Comparison of ENCODE assay signal across 1 cellular context in genomic region chr10:13099666-13100348, GRCh38.
TF ChIP-seq lines count a peak whose summit lies in the region.

TSS of gene OPTN (plus strand) at chr10:13100163. CDS start at chr10:13109123, 8,960 bp downstream.

TF ChIP-seq in HepG2, 621 proteins besides CTCF, POLR2A, EP300 and RAD21 (continued from another document and continues in another):
- TF ChIP-seq ETV6 (CRISPR knock-in tag; conservative IDR thresholded peaks at IDR 0.05) (no peak), KLF6 (CRISPR knock-in tag; IDR thresholded peaks at IDR 0.05) (no peak), SMAD1 (CRISPR knock-in tag; IDR thresholded peaks at IDR 0.05; ENCODE audit: borderline replicate concordance, low read depth) (no peak), PATZ1 (CRISPR knock-in tag; IDR thresholded peaks at IDR 0.05) (peak; percentile 60), SAFB2 (CRISPR knock-in tag; IDR thresholded peaks at IDR 0.05; ENCODE audit: borderline replicate concordance, low read depth) (peak; percentile 70; the same call in 1 of the 2 replicates), SRY (CRISPR knock-in tag; IDR thresholded peaks at IDR 0.05) (0 out of 2 replicates have a peak, but pooled peaks have one; percentile 58), ZMAT3 (CRISPR knock-in tag; conservative IDR thresholded peaks at IDR 0.05) (0 out of 2 replicates have a peak, but pooled peaks have one; percentile 53), ZNF3 (CRISPR knock-in tag; IDR thresholded peaks at IDR 0.05) (no peak), NR2C2 (CRISPR knock-in tag; IDR thresholded peaks at IDR 0.05; ENCODE audit: borderline replicate concordance) (no peak), ZMYM4 (CRISPR knock-in tag; IDR thresholded peaks at IDR 0.05) (peak; percentile 19; the same call in 1 of the 2 replicates), KIAA2018 (CRISPR knock-in tag; IDR thresholded peaks at IDR 0.05; ENCODE audit: borderline replicate concordance) (no peak), LRRFIP1 (CRISPR knock-in tag; conservative IDR thresholded peaks at IDR 0.05) (no peak), HNF1A (IDR thresholded peaks at IDR 0.05; ENCODE audit: low read depth) (peak; percentile 63), HNF1A (CRISPR knock-in tag; IDR thresholded peaks at IDR 0.05; ENCODE audit: borderline replicate concordance) (no peak), TMF1 (CRISPR knock-in tag; IDR thresholded peaks at IDR 0.05; ENCODE audit: low read depth) (no peak), ZNF879 (CRISPR knock-in tag; IDR thresholded peaks at IDR 0.05) (no peak), TBX3 (IDR thresholded peaks at IDR 0.05; ENCODE audit: borderline replicate concordance) (no peak), MTA1 (CRISPR knock-in tag; IDR thresholded peaks at IDR 0.05; ENCODE audit: borderline replicate concordance) (peak; percentile 30; the same call in 1 of the 2 replicates), NCOR1 (IDR thresholded peaks at IDR 0.05; ENCODE audit: borderline replicate concordance, low read length) (no peak), TARDBP (CRISPR knock-in tag; IDR thresholded peaks at IDR 0.05) (0 out of 2 replicates have a peak, but pooled peaks have one; percentile 11), STAG1 (CRISPR knock-in tag; IDR thresholded peaks at IDR 0.05) (peak; percentile 47), ZNF572 (CRISPR knock-in tag; IDR thresholded peaks at IDR 0.05) (no peak), GABPB1 (CRISPR knock-in tag; IDR thresholded peaks at IDR 0.05) (peak; percentile 61; the same call in 1 of the 2 replicates), ZMYM3 (CRISPR knock-in tag; IDR thresholded peaks at IDR 0.05) (0 out of 2 replicates have a peak, but pooled peaks have one; percentile 36), ZNF512B (CRISPR knock-in tag; IDR thresholded peaks at IDR 0.05; ENCODE audit: borderline replicate concordance) (no peak; the same call in 1 of the 2 replicates), TFE3 (CRISPR knock-in tag; IDR thresholded peaks at IDR 0.05) (no peak; the same call in 1 of the 2 replicates), ZNF275 (CRISPR knock-in tag; IDR thresholded peaks at IDR 0.05; ENCODE audit: borderline replicate concordance) (no peak), ARID2 (CRISPR knock-in tag; IDR thresholded peaks at IDR 0.05; ENCODE audit: borderline replicate concordance) (0 out of 2 replicates have a peak, but pooled peaks have one; percentile 8), CREB1 (IDR thresholded peaks at IDR 0.05) (0 out of 2 replicates have a peak, but pooled peaks have one; percentile 22), CREB1 (CRISPR knock-in tag; IDR thresholded peaks at IDR 0.05) (no peak), ATF7-NPFF (CRISPR knock-in tag; IDR thresholded peaks at IDR 0.05; ENCODE audit: low read depth) (peak; percentile 57; the same call in 1 of the 2 replicates), PHF20 (CRISPR knock-in tag; IDR thresholded peaks at IDR 0.05) (no peak)
